ENCODE assay signal across 1 cellular context in genomic region chr19:7197760-7198696, GRCh38.
TF ChIP-seq lines count a peak whose summit lies in the region.

No MANE protein-coding gene starts in this region.

TF ChIP-seq in IMR-90, 13 proteins besides CTCF, POLR2A, EP300 and RAD21:
- TF ChIP-seq ELK1 (IDR thresholded peaks at IDR 0.05; ENCODE audit: borderline replicate concordance, low read depth, low read length), result no peak
- peak; percentile 33; the same call in 1 of the 2 replicates for TF ChIP-seq MXI1 (IDR thresholded peaks at IDR 0.05; ENCODE audit: borderline replicate concordance, low read depth, low read length)
- peak; percentile 97 for TF ChIP-seq MAZ (IDR thresholded peaks at IDR 0.05; ENCODE audit: borderline replicate concordance, low read depth, low read length)
- TF ChIP-seq FOS (IDR thresholded peaks at IDR 0.05; ENCODE audit: low read depth, low read length), result no peak
- no peak for TF ChIP-seq SMC3 (IDR thresholded peaks at IDR 0.05; ENCODE audit: low read depth, low read length)
- no peak for TF ChIP-seq RCOR1 (IDR thresholded peaks at IDR 0.05; ENCODE audit: insufficient replicate concordance, low read length)
TF ChIP-seq in IMR-90: peak in this region for 2.
